In genomic region chr9:91101598-91102168, GRCh38 we compare ENCODE assay signal across 8 cellular contexts.
A peak's percentile ranks its signal among the peaks of the same experiment; 100 is the strongest.
DNase-seq lines count a peak whose midpoint lies in the region; ATAC-seq and TF ChIP-seq lines count a peak whose summit lies in the region.

No MANE protein-coding gene starts in this region.

- H3K9me3 ChIP-seq in sigmoid colon, result no peaks in the 10 kb centered on the region

- no peak for ATAC-seq in GM21526 (IDR thresholded peaks at IDR 0.05; ENCODE audit: low FRiP score, unreplicated experiment)

- no peaks in the 10 kb centered on the region for H3K9me3 Mint-ChIP-seq in chondrocyte (ENCODE audit: low read depth)

- no peak for TF ChIP-seq POLR2A in sigmoid colon (IDR thresholded peaks at IDR 0.05)

- H3K4me3 Mint-ChIP-seq in chondrocyte (ENCODE audit: unreplicated experiment), result no peak overlapping the region

- DNase-seq in GM19240 (ENCODE audit: insufficient read length, low spot score), result peak; percentile 48
- peak in 3 of 4 experiments; percentile 9 to 56 (median 34) for DNase-seq in activated CD4-positive, CD25-positive, alpha-beta regulatory T cell (lab: John Stamatoyannopoulos, UW)
- no peak for DNase-seq in chondrocyte (ENCODE audit: low spot score)
- DNase-seq in stimulated activated CD4-positive, alpha-beta T cell treated with anti-CD3 and anti-CD28 coated beads, TNF-alpha, amount 100 ng/mL, for 24 hours (ENCODE audit: low read depth in 3 of 3), result peak; percentile 43 to 84 (median 53)
- DNase-seq in NCI-H2107 treated with DMSO at 0.1 percent for 48 hours (lab: John Stamatoyannopoulos, UW; ENCODE audit: unreplicated experiment), result no peak
- DNase-seq in GM20000 (ENCODE audit: low spot score), result no peak
- DNase-seq in sigmoid colon, result no peak

- H3K36me3 ChIP-seq in sigmoid colon, result no peaks in the 10 kb centered on the region

- H3K27ac Mint-ChIP-seq in chondrocyte (ENCODE audit: unreplicated experiment), result peak overlapping the region; percentile 36

- H3K27me3 Mint-ChIP-seq in chondrocyte (ENCODE audit: low read depth), result no peaks in the 10 kb centered on the region

- TF ChIP-seq CTCF in chondrocyte (IDR thresholded peaks at IDR 0.05), result no peak
- TF ChIP-seq CTCF in GM20000 (IDR thresholded peaks at IDR 0.05; ENCODE audit: extremely low read depth, missing control alignments), result no peak
- no peak for TF ChIP-seq CTCF in sigmoid colon (IDR thresholded peaks at IDR 0.05)

- H3K4me1 ChIP-seq in sigmoid colon, result peaks cover 0 to 19% (median 13%) of the 10 kb centered on the region in 4 donors

- no peak overlapping the region for H3K4me3 ChIP-seq in sigmoid colon

- peak overlapping the region in 1 of 4 donors; percentile 59 for H3K27ac ChIP-seq in sigmoid colon

- intact Hi-C loops in sigmoid colon (cut with DNase I), result no loop called here

- H3K36me3 Mint-ChIP-seq in chondrocyte (ENCODE audit: low read depth), result no peaks in the 10 kb centered on the region

- H3K27me3 ChIP-seq in sigmoid colon, result no peaks in the 10 kb centered on the region

- peaks cover 32% of the 10 kb centered on the region for H3K4me1 Mint-ChIP-seq in chondrocyte (ENCODE audit: low read depth)

- WGBS in sigmoid colon, 2 donors, result 49 to 79% methylated on average over 8 of the region's 8 CpGs

- TF ChIP-seq EP300 in sigmoid colon (IDR thresholded peaks at IDR 0.05), result no peak

Comparison
In these comparisons a context has a peak if more than half of its experiments do, and no peak if none do; other contexts are left out.
1. DNase-seq: peak in GM19240 (single experiment), activated CD4-positive, CD25-positive, alpha-beta regulatory T cell (3 of 4) and stimulated activated CD4-positive, alpha-beta T cell treated with anti-CD3 and anti-CD28 coated beads, TNF-alpha, amount 100 ng/mL, for 24 hours (3 of 3); none in chondrocyte (single experiment), NCI-H2107 treated with DMSO at 0.1 percent for 48 hours (single experiment), GM20000 (single experiment) and sigmoid colon (single experiment).